ENCODE assay signal across 8 cellular contexts in genomic region chr22:37623075-37624016, GRCh38. TPM values are rescaled to one million over a fixed set of nuclear protein-coding genes. Genes with fewer than 3 reads are reported as not detected.
DNase-seq lines count a peak whose midpoint lies in the region; ATAC-seq and TF ChIP-seq lines count a peak whose summit lies in the region.

No MANE protein-coding gene starts in this region.

- H3K27ac Mint-ChIP-seq in dendritic cell treated with granulocyte-macrophage colony-stimulating factor and Interleukin-4, amounts not matched to agents 40 ng/mL and 50 ng/mL, for 4 days, result peak overlapping the region; percentile 44
- peak overlapping the region; percentile 88 for H3K27ac Mint-ChIP-seq in mesothelial cell of epicardium
- H3K27ac Mint-ChIP-seq in stimulated activated effector memory CD8-positive, alpha-beta T cell treated with anti-CD3 and anti-CD28 coated beads, Interleukin-12 subunit alpha, Interleukin-12 subunit beta, amount 100 ng/mL, for 72 hours, result peak overlapping the region; percentile 98

- H3K9me3 Mint-ChIP-seq in dendritic cell treated with granulocyte-macrophage colony-stimulating factor and Interleukin-4, amounts not matched to agents 40 ng/mL and 50 ng/mL, for 4 days, result no peaks in the 10 kb centered on the region
- no peaks in the 10 kb centered on the region for H3K9me3 Mint-ChIP-seq in mesothelial cell of epicardium
- no peaks in the 10 kb centered on the region for H3K9me3 Mint-ChIP-seq in stimulated activated effector memory CD8-positive, alpha-beta T cell treated with anti-CD3 and anti-CD28 coated beads, Interleukin-12 subunit alpha, Interleukin-12 subunit beta, amount 100 ng/mL, for 72 hours

- peak; percentile 83 for ATAC-seq in stimulated activated effector memory CD8-positive, alpha-beta T cell treated with anti-CD3 and anti-CD28 coated beads, Interleukin-12 subunit alpha, Interleukin-12 subunit beta, amount 100 ng/mL, for 72 hours
- ATAC-seq in GM21423 (IDR thresholded peaks at IDR 0.05; ENCODE audit: unreplicated experiment), result no peak

- intact Hi-C loops in dendritic cell treated with granulocyte-macrophage colony-stimulating factor and Interleukin-4, amounts not matched to agents 40 ng/mL and 50 ng/mL, for 4 days (cut with micrococcal nuclease), result loop anchor here (5.0 kb wide), 1 partner anchor 59 kb away; no protein-coding TSS in a partner anchor

- no peak overlapping the region for H3K4me3 Mint-ChIP-seq in dendritic cell treated with granulocyte-macrophage colony-stimulating factor and Interleukin-4, amounts not matched to agents 40 ng/mL and 50 ng/mL, for 4 days
- no peak overlapping the region for H3K4me3 Mint-ChIP-seq in mesothelial cell of epicardium
- no peak overlapping the region for H3K4me3 Mint-ChIP-seq in stimulated activated effector memory CD8-positive, alpha-beta T cell treated with anti-CD3 and anti-CD28 coated beads, Interleukin-12 subunit alpha, Interleukin-12 subunit beta, amount 100 ng/mL, for 72 hours

- DNase-seq in NCI-H2107 treated with DMSO at 0.1 percent for 48 hours (lab: John Stamatoyannopoulos, UW; ENCODE audit: unreplicated experiment), result peak; percentile 21
- DNase-seq in NCI-H2107 (lab: John Stamatoyannopoulos, UW), result no peak
- peak; percentile 51 for DNase-seq in NCI-H1694 (lab: John Stamatoyannopoulos, UW)
- DNase-seq in activated CD4-positive, alpha-beta T cell treated with anti-CD3 and anti-CD28 coated beads, Interleukin-2, amount 50 U/mL, for 4 hours, result peak; percentile 70 to 73
- DNase-seq in mesothelial cell of epicardium (ENCODE audit: low spot score in 2 of 2, unreplicated experiment in 2 of 2), result peak in 1 of 2 experiments; percentile 81
- peak; percentile 67 to 88 for DNase-seq in stimulated activated effector memory CD8-positive, alpha-beta T cell treated with anti-CD3 and anti-CD28 coated beads, Interleukin-12 subunit alpha, Interleukin-12 subunit beta, amount 100 ng/mL, for 72 hours (ENCODE audit: low spot score in 2 of 2)

- peaks cover 48% of the 10 kb centered on the region for H3K4me1 Mint-ChIP-seq in dendritic cell treated with granulocyte-macrophage colony-stimulating factor and Interleukin-4, amounts not matched to agents 40 ng/mL and 50 ng/mL, for 4 days (ENCODE audit: low read depth)
- H3K4me1 Mint-ChIP-seq in mesothelial cell of epicardium, result peaks cover 6% of the 10 kb centered on the region
- H3K4me1 Mint-ChIP-seq in stimulated activated effector memory CD8-positive, alpha-beta T cell treated with anti-CD3 and anti-CD28 coated beads, Interleukin-12 subunit alpha, Interleukin-12 subunit beta, amount 100 ng/mL, for 72 hours, result peaks cover 48% of the 10 kb centered on the region

- H3K36me3 Mint-ChIP-seq in dendritic cell treated with granulocyte-macrophage colony-stimulating factor and Interleukin-4, amounts not matched to agents 40 ng/mL and 50 ng/mL, for 4 days (ENCODE audit: low read depth), result peaks cover 96% of the 10 kb centered on the region
- H3K36me3 Mint-ChIP-seq in mesothelial cell of epicardium, result peaks cover 18% of the 10 kb centered on the region
- peaks cover 88% of the 10 kb centered on the region for H3K36me3 Mint-ChIP-seq in stimulated activated effector memory CD8-positive, alpha-beta T cell treated with anti-CD3 and anti-CD28 coated beads, Interleukin-12 subunit alpha, Interleukin-12 subunit beta, amount 100 ng/mL, for 72 hours

- TF ChIP-seq CTCF in mesothelial cell of epicardium (IDR thresholded peaks at IDR 0.05; ENCODE audit: unreplicated experiment), result peak; percentile 96

- no peaks in the 10 kb centered on the region for H3K27me3 Mint-ChIP-seq in dendritic cell treated with granulocyte-macrophage colony-stimulating factor and Interleukin-4, amounts not matched to agents 40 ng/mL and 50 ng/mL, for 4 days
- no peaks in the 10 kb centered on the region for H3K27me3 Mint-ChIP-seq in mesothelial cell of epicardium (ENCODE audit: low read depth)

RNA-seq across cellular contexts. Expression of gene GGA1, which starts 14.7 kb away (rescaled TPM):
- total RNA-seq in mesothelial cell of epicardium, result 96.6 to 107 TPM (median 96.6 TPM) in 3 replicates

RNA-seq across cellular contexts. Expression of gene SH3BP1, which starts 16.1 kb away (rescaled TPM):
- total RNA-seq in mesothelial cell of epicardium, result 30.0 to 33.0 TPM (median 31.9 TPM) in 3 replicates

RNA-seq across cellular contexts. Expression of gene PDXP, which starts 35.2 kb away (rescaled TPM):
- 15.6 to 16.5 TPM (median 16.1 TPM) in 3 replicates for total RNA-seq in mesothelial cell of epicardium

RNA-seq across cellular contexts. Expression of gene LGALS2, which starts 43.5 kb away (rescaled TPM):
- total RNA-seq in mesothelial cell of epicardium, result 0.43 to 0.64 TPM (median 0.54 TPM) in 3 replicates

RNA-seq across cellular contexts. Expression of gene LGALS1, which starts 52.1 kb away (rescaled TPM):
- total RNA-seq in mesothelial cell of epicardium, result 238 to 262 TPM (median 242 TPM) in 3 replicates

Comparison
In these comparisons a context has a peak if more than half of its experiments do, and no peak if none do; other contexts are left out.
1. H3K27ac Mint-ChIP-seq: peak in every context shown above with its lines; median percentile 98 in stimulated activated effector memory CD8-positive, alpha-beta T cell treated with anti-CD3 and anti-CD28 coated beads, Interleukin-12 subunit alpha, Interleukin-12 subunit beta, amount 100 ng/mL, for 72 hours; 88 in mesothelial cell of epicardium; 44 in dendritic cell treated with granulocyte-macrophage colony-stimulating factor and Interleukin-4, amounts not matched to agents 40 ng/mL and 50 ng/mL, for 4 days.